16 cellular contexts compared by ENCODE assay signal in genomic region chr3:111534701-111535100, GRCh38. TPM values are rescaled to one million over a fixed set of nuclear protein-coding genes. Genes with fewer than 3 reads are reported as not detected.
A peak's percentile ranks its signal among the peaks of the same experiment; 100 is the strongest.
DNase-seq lines count a peak whose midpoint lies in the region; ATAC-seq and TF ChIP-seq lines count a peak whose summit lies in the region.
"Had no signal": no experiment of that assay in that cellular context is flagged by ENCODE, and none has a peak within 500 bp of the region (broad histone marks: within the 10 kb centered on the region; RNA-seq: fewer than 3 reads in every experiment).

No MANE protein-coding gene starts in this region.

- no peak overlapping the region for H3K4me2 ChIP-seq in IMR-90 (ENCODE audit: low read depth, low read length)

- peak; percentile 53 for DNase-seq in Daoy (ENCODE audit: low read depth)
- DNase-seq in IMR-90, result peak; percentile 71
- peak; percentile 20 to 67 for DNase-seq in cardiac fibroblast (ENCODE audit: low read depth in 2 of 2)
- peak; percentile 91 for DNase-seq in myocyte (ENCODE audit: low read depth)
- no peak for DNase-seq in caudate nucleus (lab: John Stamatoyannopoulos, UW)
- DNase-seq in retina, result no peak
- DNase-seq: activated CD4-positive, alpha-beta T cell treated with anti-CD3 and anti-CD28 coated beads for 48 hours; activated T-cell treated with anti-CD3 and anti-CD28 coated beads, Interleukin-2, amount 50 U/mL, for 1 hour; colonic mucosa; MV-4-11; spleen; substantia nigra had no signal

- no peak overlapping the region for H2AK9ac ChIP-seq in IMR-90 (replicated peaks; ENCODE audit: low read depth, low read length, poor library complexity)

- no peak overlapping the region for H4K91ac ChIP-seq in IMR-90 (ENCODE audit: insufficient read depth, low read depth, low read length)

- H3K9me3 ChIP-seq in IMR-90 (ENCODE audit: control insufficient read depth, insufficient read depth, low read length), result no peaks in the 10 kb centered on the region
- H3K9me3 ChIP-seq: colonic mucosa, neutrophil had no signal

- H2BK20ac ChIP-seq in IMR-90 (ENCODE audit: low read depth, low read length), result peak overlapping the region; percentile 56; the same call in 1 of the 2 replicates

- POLR2A ChIA-PET in IMR-90 (lab: Charles Lee; ENCODE audit: unreplicated experiment), result no interaction called here

- no peak overlapping the region for H3K4me3 ChIP-seq in IMR-90 (ENCODE audit: insufficient read depth, low read depth, low read length)
- no peak overlapping the region for H3K4me3 ChIP-seq in cardiac fibroblast (replicated peaks in 1 of 2; ENCODE audit: low read depth in 2 of 2, low read length in 2 of 2)
- H3K4me3 ChIP-seq: colonic mucosa, spleen had no signal

- no peak overlapping the region for H3K23ac ChIP-seq in IMR-90 (ENCODE audit: low read depth, low read length)

- peaks cover 7% of the 10 kb centered on the region; the same call in 1 of the 2 replicates for H3K9me1 ChIP-seq in IMR-90 (ENCODE audit: insufficient read depth, low read length)

- intact Hi-C loops in IMR-90 (cut with micrococcal nuclease), result loop anchor here (5.0 kb wide), 2 partner anchors 462 to 1007 kb away; partner anchors contain the start of gene NECTIN3

- ATAC-seq in IMR-90 (ENCODE audit: low read depth) (peak; percentile 40), HG02798 (IDR thresholded peaks at IDR 0.05; ENCODE audit: poor library complexity, unreplicated experiment) (no peak), GM19395 (IDR thresholded peaks at IDR 0.05; ENCODE audit: unreplicated experiment) (no peak)

- no peak for TF ChIP-seq RAD21 in IMR-90 (IDR thresholded peaks at IDR 0.05; ENCODE audit: low read length)

- dilution Hi-C loops in IMR-90 (cut with HindIII; ENCODE audit: low sequenced_read_pairs, unreplicated experiment), result no loop called here

- H4K20me1 ChIP-seq in IMR-90 (ENCODE audit: insufficient read depth, low read length), result no peaks in the 10 kb centered on the region

- no peaks in the 10 kb centered on the region for H3K36me3 ChIP-seq in IMR-90 (ENCODE audit: control insufficient read depth, insufficient read depth, low read length)
- H3K36me3 ChIP-seq: colonic mucosa, neutrophil, spleen had no signal

- CTCF ChIA-PET in IMR-90 (lab: Yijun Ruan, JAX), result interaction anchor here (0.6 kb wide), 1 partner anchor 1508 kb away, joined by 4 read pairs; no protein-coding TSS in a partner anchor

- no peak overlapping the region for H3K56ac ChIP-seq in IMR-90 (ENCODE audit: extremely low read depth, insufficient read depth, low read length)

- no peaks in the 10 kb centered on the region for H3K27me3 ChIP-seq in IMR-90 (ENCODE audit: control insufficient read depth, insufficient read depth, low read length)
- H3K27me3 ChIP-seq: colonic mucosa, neutrophil had no signal

- peaks cover 7% of the 10 kb centered on the region for H3K4me1 ChIP-seq in IMR-90 (ENCODE audit: control insufficient read depth, insufficient read depth, low read length)
- H3K4me1 ChIP-seq: colonic mucosa had no signal

- 0 out of 2 replicates have a peak overlapping the region, but pooled peaks have one; percentile 8 for H3K14ac ChIP-seq in IMR-90 (replicated peaks; ENCODE audit: low read depth, low read length)

- no peak overlapping the region for H3K9ac ChIP-seq in IMR-90 (ENCODE audit: low read depth, low read length)

- in situ Hi-C loops in IMR-90 (cut with MboI; ENCODE audit: low sequenced_read_pairs), result no loop called here

- 80% methylated on average over 1 of the region's 4 CpGs; no CpG with 5 or more reads in 1 of the 2 experiments for WGBS in IMR-90 (ENCODE audit: extremely low coverage in 2 of 2, insufficient read length in 1 of 2), 2 experiments

- TF ChIP-seq CTCF in IMR-90 (conservative IDR thresholded peaks at IDR 0.05; ENCODE audit: low read depth, low read length), result no peak
- no peak for TF ChIP-seq CTCF in cardiac fibroblast (IDR thresholded peaks at IDR 0.05; ENCODE audit: low read depth, low read length)

- no peak overlapping the region for H3K18ac ChIP-seq in IMR-90 (ENCODE audit: low read depth, low read length)

- H2AFZ ChIP-seq in IMR-90 (replicated peaks; ENCODE audit: low read length, poor library complexity), result no peak overlapping the region

- BruUV-seq in IMR-90 (replicated peaks; lab: Mats Ljungman, UMichigan), result no TSS peak

- H4K5ac ChIP-seq in IMR-90 (ENCODE audit: low read depth, low read length), result no peak overlapping the region

- H2BK5ac ChIP-seq in IMR-90 (ENCODE audit: low read depth, low read length, poor library complexity, severe bottlenecking), result no peak overlapping the region

- H2AK5ac ChIP-seq in IMR-90 (ENCODE audit: low read depth, low read length), result no peak overlapping the region

- H3K27ac ChIP-seq in IMR-90 (ENCODE audit: insufficient read depth, low read length) (no peak overlapping the region), caudate nucleus (ENCODE audit: low read depth, low read length) (no peak overlapping the region)
- H3K27ac ChIP-seq: colonic mucosa, neutrophil, spleen had no signal

- TF ChIP-seq POLR2A in IMR-90 (IDR thresholded peaks at IDR 0.05; ENCODE audit: low read depth, low read length), result no peak

- no peak overlapping the region for H4K8ac ChIP-seq in IMR-90 (ENCODE audit: low read depth in 2 of 2, low read length in 2 of 2)

- H3K4ac ChIP-seq in IMR-90 (ENCODE audit: low read depth, low read length), result no peak overlapping the region

- no peak overlapping the region for H2BK120ac ChIP-seq in IMR-90 (ENCODE audit: low read depth, low read length)

- H2BK15ac ChIP-seq in IMR-90 (ENCODE audit: low read depth, low read length), result no peak overlapping the region

- no peaks in the 10 kb centered on the region for H3K79me1 ChIP-seq in IMR-90 (ENCODE audit: low read depth in 1 of 2, low read length in 2 of 2)

TF ChIP-seq in IMR-90, 13 proteins besides CTCF, POLR2A, EP300 and RAD21:
- TF ChIP-seq NFE2L2 (IDR thresholded peaks at IDR 0.05; ENCODE audit: low read depth, low read length), result no peak
- no peak for TF ChIP-seq MAZ (IDR thresholded peaks at IDR 0.05; ENCODE audit: borderline replicate concordance, low read depth, low read length)
- TF ChIP-seq FOS (IDR thresholded peaks at IDR 0.05; ENCODE audit: low read depth, low read length), result peak; percentile 40; the same call in 1 of the 2 replicates
- no peak for TF ChIP-seq BHLHE40 (IDR thresholded peaks at IDR 0.05; ENCODE audit: low read depth, low read length)
- no peak for TF ChIP-seq USF2 (IDR thresholded peaks at IDR 0.05; ENCODE audit: low read depth, low read length)
- TF ChIP-seq RFX5 (IDR thresholded peaks at IDR 0.05; ENCODE audit: low read depth, low read length), result no peak

RNA-seq across cellular contexts. Expression of gene CD96, which starts 7.3 kb away (rescaled TPM):
- not detected in 2 replicates for total RNA-seq in Daoy (2014; rRNA removed; shearing (Covaris generic))
- 0.18 and 0.28 TPM in 2 replicates for total RNA-seq in IMR-90 (2012; rRNA removed)
- 0.05 and 0.06 TPM in 2 replicates for polyA plus RNA-seq in IMR-90 (2012; rRNA removed)
- polyA plus RNA-seq in IMR-90 (2012; cell fraction: cytosol; rRNA removed), result 0.04 and 0.05 TPM in 2 replicates
- polyA plus RNA-seq in IMR-90 (2012; cell fraction: nucleus; rRNA removed; ENCODE audit: low replicate concordance), result 0.21 TPM in 1 of 2 replicates, not detected in the other
- 0.08 TPM in 1 of 2 replicates, not detected in the other for total RNA-seq in myocyte
- 0.14 TPM for polyA plus RNA-seq in myocyte (2012)
- total RNA-seq: frontal cortex had no signal

Comparison
In these comparisons a context has a peak if more than half of its experiments do, and no peak if none do; other contexts are left out.
1. DNase-seq: peak in Daoy (single experiment), IMR-90 (single experiment), cardiac fibroblast (2 of 2) and myocyte (single experiment); none in caudate nucleus (0 of 61) and retina (single experiment).